In genomic region chr2:179991344-179991743, GRCh38 we compare ENCODE assay signal across 10 cellular contexts. TPM values are rescaled to one million over a fixed set of nuclear protein-coding genes. Genes with fewer than 3 reads are reported as not detected.
DNase-seq lines count a peak whose midpoint lies in the region; ATAC-seq, FAIRE-seq and TF ChIP-seq lines count a peak whose summit lies in the region.
"Had no signal": no experiment of that assay in that cellular context is flagged by ENCODE, and none has a peak within 500 bp of the region (broad histone marks: within the 10 kb centered on the region; RNA-seq: fewer than 3 reads in every experiment).

No MANE protein-coding gene starts in this region.

- peak overlapping the region; percentile 56 for H3K27ac Mint-ChIP-seq in central memory CD8-positive, alpha-beta T cell (ENCODE audit: low read depth)
- no peak overlapping the region for H3K27ac Mint-ChIP-seq in type B pancreatic cell

- H3K4me3 ChIP-seq in BJ (ENCODE audit: low read depth, low read length) (no peak overlapping the region), small intestine (ENCODE audit: low read depth in 1 of 2, low read length in 2 of 2) (no peak overlapping the region)

- 88 to 97% (median 90%) methylated on average over 4 of the region's 4 CpGs for WGBS in small intestine, 3 donors

- no peaks in the 10 kb centered on the region for H3K9me3 Mint-ChIP-seq in central memory CD8-positive, alpha-beta T cell
- no peaks in the 10 kb centered on the region for H3K9me3 Mint-ChIP-seq in type B pancreatic cell
- H3K9me3 Mint-ChIP-seq: brain had no signal

- H3K27me3 Mint-ChIP-seq in central memory CD8-positive, alpha-beta T cell: no peaks in the 10 kb centered on the region
- H3K27me3 Mint-ChIP-seq in type B pancreatic cell: no peaks in the 10 kb centered on the region

- FAIRE-seq in small intestine (lab: Jason Lieb, UNC): no peak
- FAIRE-seq: HTR-8/SVneo had no signal

- H3K9me3 ChIP-seq in small intestine (ENCODE audit: control insufficient read depth, low read depth): no peaks in the 10 kb centered on the region

- H3K4me1 ChIP-seq in small intestine (ENCODE audit: control insufficient read depth in 2 of 2, insufficient read depth in 1 of 2, low read depth in 1 of 2, low read length in 1 of 2): no peaks in the 10 kb centered on the region

- POLR2A ChIA-PET in BJ (lab: Charles Lee): no interaction called here

- no peak overlapping the region for H3K4me3 Mint-ChIP-seq in central memory CD8-positive, alpha-beta T cell
- no peak overlapping the region for H3K4me3 Mint-ChIP-seq in type B pancreatic cell
- H3K4me3 Mint-ChIP-seq: brain had no signal

- peaks cover 47% of the 10 kb centered on the region for H3K4me1 Mint-ChIP-seq in central memory CD8-positive, alpha-beta T cell
- H3K4me1 Mint-ChIP-seq in type B pancreatic cell (ENCODE audit: unreplicated experiment): peaks cover 5% of the 10 kb centered on the region

- no peak overlapping the region for H3K27ac ChIP-seq in small intestine (ENCODE audit: low read depth in 1 of 2, low read length in 1 of 2)

- H3K36me3 Mint-ChIP-seq in central memory CD8-positive, alpha-beta T cell (ENCODE audit: insufficient read depth): peaks cover 21% of the 10 kb centered on the region
- H3K36me3 Mint-ChIP-seq in type B pancreatic cell: peaks cover 16% of the 10 kb centered on the region

- H3K36me3 ChIP-seq in BJ (ENCODE audit: control insufficient read depth, insufficient read depth, low read length): peaks cover 7% of the 10 kb centered on the region; the same call in 1 of the 2 replicates
- peaks cover 0 to 10% of the 10 kb centered on the region in 2 donors for H3K36me3 ChIP-seq in small intestine (ENCODE audit: control insufficient read depth in 2 of 2, insufficient read depth in 2 of 2, low read length in 2 of 2)

- H3K27me3 ChIP-seq in BJ (ENCODE audit: control insufficient read depth, insufficient read depth, low read length): no peaks in the 10 kb centered on the region
- H3K27me3 ChIP-seq in small intestine (ENCODE audit: control insufficient read depth in 2 of 2, insufficient read depth in 2 of 2, low read length in 2 of 2): no peaks in the 10 kb centered on the region

- no peak for ATAC-seq in central memory CD8-positive, alpha-beta T cell (replicated peaks; ENCODE audit: extremely low read depth, poor library complexity, severe bottlenecking)

- no peak for DNase-seq in BJ (ENCODE audit: low read depth)
- peak; percentile 72 to 88 for DNase-seq in Kasumi-1 (lab: John Stamatoyannopoulos, UW)
- no peak for DNase-seq in central memory CD8-positive, alpha-beta T cell (ENCODE audit: low spot score in 2 of 2)
- no peak for DNase-seq in stimulated activated naive CD4-positive, alpha-beta T cell treated with Interleukin-2 at 50 U/mL for 16 hours (lab: John Stamatoyannopoulos, UW)
- DNase-seq in small intestine: no peak
- no peak for DNase-seq in amniotic stem cell (lab: John Stamatoyannopoulos, UW)
- DNase-seq in type B pancreatic cell (ENCODE audit: extremely low spot score, unreplicated experiment): no peak

- CTCF ChIA-PET in BJ (lab: Yijun Ruan, JAX): interaction anchor here (1.1 to 2.3 kb wide), 3 partner anchors 9 to 90 kb away, joined by 3 to 9 read pairs (median 3); no protein-coding TSS in a partner anchor

- peak; percentile 33 for TF ChIP-seq CTCF in BJ (IDR thresholded peaks at IDR 0.05; ENCODE audit: insufficient read depth, low read depth, low read length)
- TF ChIP-seq CTCF in GM12873 (IDR thresholded peaks at IDR 0.05; ENCODE audit: insufficient read depth, low read depth, low read length, missing control alignments): peak; percentile 28
- TF ChIP-seq CTCF in type B pancreatic cell (conservative IDR thresholded peaks at IDR 0.05): no peak

RNA-seq across cellular contexts. Expression of gene CWC22, which starts 15.8 kb away (rescaled TPM):
- polyA plus RNA-seq in BJ (2011; rRNA removed) (1.2 and 2.9 TPM in 2 replicates), small intestine (10 to 100 TPM in 1 of 3 donors, 1 to 10 TPM in 2; 9.2 to 10.1 (median 9.5) TPM)
- 1.5 and 3.1 TPM in 2 replicates for polyA minus RNA-seq in BJ (2011; rRNA and poly(A)+ RNA removed)
- 18.7 and 21.8 TPM in 2 replicates for total RNA-seq in type B pancreatic cell (ENCODE audit: low replicate concordance)

Comparison
In these comparisons a context has a peak if more than half of its experiments do, and no peak if none do; other contexts are left out.
1. DNase-seq: peak in Kasumi-1 (2 of 2); none in BJ (single experiment), central memory CD8-positive, alpha-beta T cell (0 of 2), stimulated activated naive CD4-positive, alpha-beta T cell treated with Interleukin-2 at 50 U/mL for 16 hours (single experiment), small intestine (single experiment), amniotic stem cell (single experiment) and type B pancreatic cell (single experiment).